ENCODE assay signal across 1 cellular context in genomic region chrX:72280210-72280882, GRCh38.
TF ChIP-seq lines count a peak whose summit lies in the region.

No MANE protein-coding gene starts in this region.

TF ChIP-seq in HepG2, 621 proteins besides CTCF, POLR2A, EP300 and RAD21:
- TF ChIP-seq NONO (IDR thresholded peaks at IDR 0.05) (no peak), NONO (CRISPR knock-in tag; conservative IDR thresholded peaks at IDR 0.05) (no peak)
